ENCODE assay signal across 16 cellular contexts in genomic region chr9:127961613-127962150, GRCh38. TPM values are rescaled to one million over a fixed set of nuclear protein-coding genes. Genes with fewer than 3 reads are reported as not detected.
DNase-seq lines count a peak whose midpoint lies in the region; ATAC-seq and TF ChIP-seq lines count a peak whose summit lies in the region.
"Had no signal": no experiment of that assay in that cellular context is flagged by ENCODE, and none has a peak within 500 bp of the region (broad histone marks: within the 10 kb centered on the region; RNA-seq: fewer than 3 reads in every experiment).

No MANE protein-coding gene starts in this region.

- H3K4me1 Mint-ChIP-seq in activated naive CD8-positive, alpha-beta T cell treated with anti-CD3 and anti-CD28 coated beads, Interleukin-2, amount 10 ng/mL, durations not matched to agents 7 days and 5 days, result peaks cover 76% of the 10 kb centered on the region

- H2BK12ac ChIP-seq in mesenchymal stem cell (ENCODE audit: low read length in 2 of 2), result peak overlapping the region; percentile 33 to 46

- H3K9me3 ChIP-seq in right cardiac atrium (ENCODE audit: control insufficient read depth, low read length) (no peaks in the 10 kb centered on the region), mesenchymal stem cell (ENCODE audit: control insufficient read depth, low read length) (no peaks in the 10 kb centered on the region), vagina (no peaks in the 10 kb centered on the region)

- peak overlapping the region in 1 of 2 experiments; percentile 70 for H3K4ac ChIP-seq in mesenchymal stem cell (ENCODE audit: low read depth in 1 of 2, low read length in 2 of 2)

- H2BK5ac ChIP-seq in mesenchymal stem cell (ENCODE audit: low read depth, low read length, poor library complexity, severe bottlenecking), result no peak overlapping the region

- no peak overlapping the region for H3K4me3 Mint-ChIP-seq in activated naive CD8-positive, alpha-beta T cell treated with anti-CD3 and anti-CD28 coated beads, Interleukin-2, amount 10 ng/mL, durations not matched to agents 7 days and 5 days

- no peak for TF ChIP-seq POLR2A in vagina (IDR thresholded peaks at IDR 0.05)
- no peak for TF ChIP-seq POLR2A in GM18505 (IDR thresholded peaks at IDR 0.05; ENCODE audit: borderline replicate concordance, extremely low read depth, insufficient read depth, insufficient read length)

- peaks cover 26% of the 10 kb centered on the region for H3K4me1 ChIP-seq in right cardiac atrium (ENCODE audit: control insufficient read depth, insufficient read depth, low read length)
- H3K4me1 ChIP-seq in mesenchymal stem cell (ENCODE audit: control insufficient read depth, insufficient read depth, low read depth, low read length), result peaks cover 36% of the 10 kb centered on the region
- peaks cover 78% of the 10 kb centered on the region for H3K4me1 ChIP-seq in vagina

- H4K8ac ChIP-seq in mesenchymal stem cell (ENCODE audit: low read length), result no peak overlapping the region

- no peak overlapping the region for H3K27ac ChIP-seq in right cardiac atrium (ENCODE audit: low read length)
- no peak overlapping the region for H3K27ac ChIP-seq in mesenchymal stem cell (ENCODE audit: low read length, poor library complexity, severe bottlenecking)
- H3K27ac ChIP-seq in vagina, result peak overlapping the region; percentile 96
- H3K27ac ChIP-seq: foreskin keratinocyte had no signal

- H3K14ac ChIP-seq in mesenchymal stem cell (ENCODE audit: low read length in 2 of 2), result no peak overlapping the region

- intact Hi-C loops in right cardiac atrium (cut with DNase I) (no loop called here), Right ventricle myocardium superior (cut with DNase I) (no loop called here), vagina (cut with DNase I) (no loop called here)

- ATAC-seq in right cardiac atrium, result no peak
- no peak for ATAC-seq in Right ventricle myocardium superior (ENCODE audit: poor library complexity)
- ATAC-seq in activated naive CD8-positive, alpha-beta T cell treated with anti-CD3 and anti-CD28 coated beads, Interleukin-2, amount 10 ng/mL, durations not matched to agents 7 days and 5 days (ENCODE audit: low read depth), result no peak
- no peak for ATAC-seq in HG03045 (IDR thresholded peaks at IDR 0.05; ENCODE audit: unreplicated experiment)
- ATAC-seq in HG03108 (IDR thresholded peaks at IDR 0.05; ENCODE audit: unreplicated experiment), result no peak
- ATAC-seq in GM18505 (IDR thresholded peaks at IDR 0.05; ENCODE audit: unreplicated experiment), result no peak
- ATAC-seq: foreskin keratinocyte, GM12878 had no signal

- H3K79me1 ChIP-seq in mesenchymal stem cell (replicated peaks; ENCODE audit: low read length, poor library complexity, severe bottlenecking), result peaks cover 47% of the 10 kb centered on the region

- POLR2A ChIA-PET in activated naive CD8-positive, alpha-beta T cell treated with anti-CD3 and anti-CD28 coated beads, Interleukin-2, amount 10 ng/mL, durations not matched to agents 7 days and 5 days (lab: Charles Lee), result interaction anchor here (0.6 to 1.4 kb wide), 3 partner anchors 8 to 45 kb away, joined by 3 to 4 read pairs (median 4); no protein-coding TSS in a partner anchor

- H3K36me3 Mint-ChIP-seq in activated naive CD8-positive, alpha-beta T cell treated with anti-CD3 and anti-CD28 coated beads, Interleukin-2, amount 10 ng/mL, durations not matched to agents 7 days and 5 days, result peaks cover 35% of the 10 kb centered on the region

- H4K91ac ChIP-seq in mesenchymal stem cell (ENCODE audit: low read length), result peak overlapping the region; percentile 19

- H3K18ac ChIP-seq in mesenchymal stem cell (ENCODE audit: low read depth in 1 of 2, low read length in 2 of 2), result peak overlapping the region in 1 of 2 experiments; percentile 50

- no peak for TF ChIP-seq CTCF in vagina (IDR thresholded peaks at IDR 0.05)

- DNase-seq in right cardiac atrium (peak; percentile 4 to 53 (median 26)), Right ventricle myocardium superior (no peak), mesenchymal stem cell (no peak), vagina (ENCODE audit: extremely low spot score in 2 of 2) (no peak)
- DNase-seq in activated naive CD8-positive, alpha-beta T cell treated with anti-CD3 and anti-CD28 coated beads, Interleukin-2, amount 10 ng/mL, durations not matched to agents 7 days and 5 days, result no peak
- DNase-seq: activated CD4-positive, alpha-beta T cell treated with anti-CD3 and anti-CD28 coated beads, Interleukin-2, amount 50 U/mL, for 48 hours; amniotic stem cell; foreskin keratinocyte; midbrain; MV-4-11; NCI-H226; SW 1271 had no signal

- WGBS in right cardiac atrium, result 96% methylated on average over 13 of the region's 13 CpGs
- WGBS in mesenchymal stem cell, result 98% methylated on average over 13 of the region's 13 CpGs

- H3K36me3 ChIP-seq in mesenchymal stem cell (ENCODE audit: control insufficient read depth in 1 of 2, insufficient read depth in 2 of 2, low read depth in 1 of 2, low read length in 2 of 2) (peaks cover 0 to 17% of the 10 kb centered on the region in 2 experiments), vagina (no peaks in the 10 kb centered on the region)

- peak overlapping the region; percentile 20 for H2BK15ac ChIP-seq in mesenchymal stem cell (ENCODE audit: low read depth, poor library complexity, severe bottlenecking)

- H3K27me3 ChIP-seq in right cardiac atrium (ENCODE audit: control insufficient read depth, insufficient read depth) (no peaks in the 10 kb centered on the region), mesenchymal stem cell (ENCODE audit: control insufficient read depth in 1 of 2, insufficient read depth in 1 of 2, low read length in 2 of 2) (no peaks in the 10 kb centered on the region), vagina (no peaks in the 10 kb centered on the region)
- H3K27me3 ChIP-seq: foreskin keratinocyte had no signal

- H2BK120ac ChIP-seq in mesenchymal stem cell (ENCODE audit: low read depth, low read length), result peak overlapping the region; percentile 54

- no peaks in the 10 kb centered on the region for H3K27me3 Mint-ChIP-seq in activated naive CD8-positive, alpha-beta T cell treated with anti-CD3 and anti-CD28 coated beads, Interleukin-2, amount 10 ng/mL, durations not matched to agents 7 days and 5 days

- H3K9ac ChIP-seq in mesenchymal stem cell (ENCODE audit: low read length), result no peak overlapping the region

- H3K4me2 ChIP-seq in mesenchymal stem cell (ENCODE audit: low read length, poor library complexity, severe bottlenecking), result no peak overlapping the region

- no peak overlapping the region for H3K23ac ChIP-seq in mesenchymal stem cell (ENCODE audit: low read length in 2 of 2)

- no peak overlapping the region for H2AFZ ChIP-seq in mesenchymal stem cell (ENCODE audit: low read depth, low read length)

- H3K27ac Mint-ChIP-seq in activated naive CD8-positive, alpha-beta T cell treated with anti-CD3 and anti-CD28 coated beads, Interleukin-2, amount 10 ng/mL, durations not matched to agents 7 days and 5 days, result peak overlapping the region; percentile 58

- H3K9me3 Mint-ChIP-seq in activated naive CD8-positive, alpha-beta T cell treated with anti-CD3 and anti-CD28 coated beads, Interleukin-2, amount 10 ng/mL, durations not matched to agents 7 days and 5 days, result no peaks in the 10 kb centered on the region

- H2AK5ac ChIP-seq in mesenchymal stem cell (ENCODE audit: low read length, severe bottlenecking), result no peak overlapping the region

- H3K4me3 ChIP-seq in right cardiac atrium (ENCODE audit: low read length), result no peak overlapping the region
- no peak overlapping the region for H3K4me3 ChIP-seq in mesenchymal stem cell (ENCODE audit: insufficient read depth in 1 of 2, low read depth in 1 of 2, low read length in 2 of 2)
- no peak overlapping the region for H3K4me3 ChIP-seq in vagina
- H3K4me3 ChIP-seq: GM12878 had no signal

RNA-seq across cellular contexts. Expression of gene EEIG1, which starts 19.1 kb away (rescaled TPM):
- total RNA-seq in right cardiac atrium (10 to 100 TPM; 23.1 to 35.1 (median 31.6) TPM), Right ventricle myocardium superior (21.8 TPM), vagina (30.9 TPM)
- polyA plus RNA-seq in right cardiac atrium, result 12.7 TPM
- total RNA-seq in activated naive CD8-positive, alpha-beta T cell treated with anti-CD3 and anti-CD28 coated beads, Interleukin-2, amount 10 ng/mL, durations not matched to agents 7 days and 5 days, result 100 to 1,000 TPM; 329 to 366 TPM
- polyA plus RNA-seq in mesenchymal stem cell (2013, experiment 1 of 2), result 44.3 TPM
- polyA plus RNA-seq in mesenchymal stem cell (2013, experiment 2 of 2), result 42.9 TPM

RNA-seq across cellular contexts. Expression of gene DPM2, which starts 24.0 kb away (rescaled TPM):
- total RNA-seq in right cardiac atrium (10 to 100 TPM; 13.6 to 20.0 (median 16.0) TPM), Right ventricle myocardium superior (9.9 TPM), vagina (17.7 TPM)
- 16.4 TPM for polyA plus RNA-seq in right cardiac atrium
- total RNA-seq in activated naive CD8-positive, alpha-beta T cell treated with anti-CD3 and anti-CD28 coated beads, Interleukin-2, amount 10 ng/mL, durations not matched to agents 7 days and 5 days, result 10 to 100 TPM; 49.2 to 54.2 TPM
- polyA plus RNA-seq in mesenchymal stem cell (2013, experiment 1 of 2), result 29.7 TPM
- polyA plus RNA-seq in mesenchymal stem cell (2013, experiment 2 of 2), result 30.1 TPM

RNA-seq across cellular contexts. Expression of gene PIP5KL1, which starts 31.1 kb away (rescaled TPM):
- total RNA-seq in right cardiac atrium, result 1 to 10 TPM in 1 of 4 donors, under 1 TPM in 1, not detected in 2; 0.29 to 1.3 TPM
- 0.29 TPM for polyA plus RNA-seq in right cardiac atrium
- 0.48 TPM for total RNA-seq in Right ventricle myocardium superior
- 1 to 10 TPM; 1.5 to 1.9 TPM for total RNA-seq in activated naive CD8-positive, alpha-beta T cell treated with anti-CD3 and anti-CD28 coated beads, Interleukin-2, amount 10 ng/mL, durations not matched to agents 7 days and 5 days
- polyA plus RNA-seq in mesenchymal stem cell (2013, experiment 1 of 2), result 2.0 TPM
- polyA plus RNA-seq in mesenchymal stem cell (2013, experiment 2 of 2), result 1.8 TPM
- total RNA-seq in vagina, result 10.3 TPM

RNA-seq across cellular contexts. Expression of gene ST6GALNAC4, which starts 44.8 kb away (rescaled TPM):
- total RNA-seq in right cardiac atrium, result 10 to 100 TPM; 26.3 to 36.7 (median 32.3) TPM
- 24.3 TPM for polyA plus RNA-seq in right cardiac atrium
- total RNA-seq in Right ventricle myocardium superior, result 18.1 TPM
- 10 to 100 TPM; 51.1 to 59.5 TPM for total RNA-seq in activated naive CD8-positive, alpha-beta T cell treated with anti-CD3 and anti-CD28 coated beads, Interleukin-2, amount 10 ng/mL, durations not matched to agents 7 days and 5 days
- 32.1 TPM for polyA plus RNA-seq in mesenchymal stem cell (2013, experiment 1 of 2)
- 29.4 TPM for polyA plus RNA-seq in mesenchymal stem cell (2013, experiment 2 of 2)
- 33.1 TPM for total RNA-seq in vagina

Comparison
In these comparisons a context has a peak if more than half of its experiments do, and no peak if none do; other contexts are left out.
1. DNase-seq: peak in right cardiac atrium (3 of 3); none in Right ventricle myocardium superior (single experiment), activated naive CD8-positive, alpha-beta T cell treated with anti-CD3 and anti-CD28 coated beads, Interleukin-2, amount 10 ng/mL, durations not matched to agents 7 days and 5 days (single experiment), mesenchymal stem cell (single experiment) and vagina (0 of 2).
2. RNA of gene EEIG1, which starts 19.1 kb away (total RNA-seq): 329 to 366 TPM in activated naive CD8-positive, alpha-beta T cell treated with anti-CD3 and anti-CD28 coated beads, Interleukin-2, amount 10 ng/mL, durations not matched to agents 7 days and 5 days; 23.1 to 35.1 TPM in right cardiac atrium, 30.9 TPM in vagina (single experiment) and 21.8 TPM in Right ventricle myocardium superior (single experiment); every median in the first group is over 4 times any median in the second.